13 cellular contexts compared by ENCODE assay signal in genomic region chr13:100176781-100177389, GRCh38.
DNase-seq lines count a peak whose midpoint lies in the region; ATAC-seq and TF ChIP-seq lines count a peak whose summit lies in the region.
"Had no signal": no experiment of that assay in that cellular context is flagged by ENCODE, and none has a peak within 500 bp of the region (broad histone marks: within the 10 kb centered on the region; RNA-seq: fewer than 3 reads in every experiment).

No MANE protein-coding gene starts in this region.

- CTCF ChIA-PET in A673 (lab: Charles Lee) = no interaction called here
- CTCF ChIA-PET in naive thymus-derived CD4-positive, alpha-beta T cell (lab: Charles Lee) = no interaction called here

- intact Hi-C loops in A673 (cut with micrococcal nuclease; ENCODE audit: unreplicated experiment) = no loop called here
- intact Hi-C loops in naive thymus-derived CD4-positive, alpha-beta T cell (cut with micrococcal nuclease) = no loop called here

- no TSS peak for BruUV-seq in A673 (replicated peaks; lab: Mats Ljungman, UMichigan)

- H3K36me3 Mint-ChIP-seq in immature natural killer cell = peaks cover 9 to 15% (median 10%) of the 10 kb centered on the region in 3 donors
- peaks cover 0 to 18% (median 16%) of the 10 kb centered on the region in 5 donors for H3K36me3 Mint-ChIP-seq in naive thymus-derived CD4-positive, alpha-beta T cell
- H3K36me3 Mint-ChIP-seq: stimulated activated effector memory CD8-positive, alpha-beta T cell treated with anti-CD3 and anti-CD28 coated beads, Interleukin-12 subunit alpha, Interleukin-12 subunit beta, amount 100 ng/mL, for 72 hours had no signal

- no peaks in the 10 kb centered on the region for H3K4me1 Mint-ChIP-seq in immature natural killer cell
- peaks cover 0 to 11% (median 4%) of the 10 kb centered on the region in 7 donors for H3K4me1 Mint-ChIP-seq in naive thymus-derived CD4-positive, alpha-beta T cell
- H3K4me1 Mint-ChIP-seq: activated B cell treated with CpG ODN at 0.5 μM for 24 hours had no signal

- no peaks in the 10 kb centered on the region for H3K27me3 Mint-ChIP-seq in immature natural killer cell (ENCODE audit: low read depth in 3 of 3)
- no peaks in the 10 kb centered on the region for H3K27me3 Mint-ChIP-seq in naive thymus-derived CD4-positive, alpha-beta T cell
- H3K27me3 Mint-ChIP-seq: activated B cell treated with CpG ODN at 0.5 μM for 24 hours; activated T-helper 17 cell treated with anti-CD3 and anti-CD28 coated beads, Interleukin-2, amount 50 U/mL, for 72 hours had no signal

- DNase-seq in A673 (ENCODE audit: low spot score) = peak; percentile 79
- peak; percentile 12 for DNase-seq in HFF-Myc (ENCODE audit: extremely low read depth, low read depth)
- peak; percentile 72 for DNase-seq in NCI-H82 treated with DMSO at 0.1 percent for 48 hours (lab: John Stamatoyannopoulos, UW; ENCODE audit: unreplicated experiment)
- peak; percentile 70 for DNase-seq in fibroblast of mammary gland (ENCODE audit: low read depth)
- no peak for DNase-seq in immature natural killer cell
- DNase-seq in naive thymus-derived CD4-positive, alpha-beta T cell = no peak
- no peak for DNase-seq in erythroblast (lab: John Stamatoyannopoulos, UW)
- DNase-seq: activated B cell treated with CpG ODN at 0.5 μM for 24 hours; hippocampal formation; stimulated activated CD4-positive, alpha-beta T cell treated with anti-CD3 and anti-CD28 coated beads, Interleukin-12 subunit alpha, Interleukin-12 subunit beta, amount 100 ng/mL, for 4 hours had no signal

- H3K9me3 ChIP-seq in A673 (ENCODE audit: low read depth, low read length, poor library complexity, severe bottlenecking) = no peaks in the 10 kb centered on the region
- no peaks in the 10 kb centered on the region for H3K9me3 ChIP-seq in naive thymus-derived CD4-positive, alpha-beta T cell (ENCODE audit: control insufficient read depth in 2 of 3, low read length in 3 of 3)

- no peak for TF ChIP-seq CTCF in A673 (conservative IDR thresholded peaks at IDR 0.05; ENCODE audit: low read depth, low read length)
- no peak for TF ChIP-seq CTCF in HFF-Myc (IDR thresholded peaks at IDR 0.05; ENCODE audit: low read depth, low read length, missing control alignments)
- no peak for TF ChIP-seq CTCF in fibroblast of mammary gland (conservative IDR thresholded peaks at IDR 0.05; ENCODE audit: control insufficient read depth, insufficient read depth, low read depth, low read length)

- no peak for ATAC-seq in HG03460 (IDR thresholded peaks at IDR 0.05; ENCODE audit: unreplicated experiment)
- ATAC-seq in naive thymus-derived CD4-positive, alpha-beta T cell = no peak
- ATAC-seq: activated T-helper 17 cell treated with anti-CD3 and anti-CD28 coated beads, Interleukin-2, amount 50 U/mL, for 72 hours; stimulated activated effector memory CD8-positive, alpha-beta T cell treated with anti-CD3 and anti-CD28 coated beads, Interleukin-12 subunit alpha, Interleukin-12 subunit beta, amount 100 ng/mL, for 72 hours had no signal

- H3K4me1 ChIP-seq in A673 (ENCODE audit: insufficient read depth, low read length, poor library complexity, severe bottlenecking) = peaks cover 33% of the 10 kb centered on the region
- no peaks in the 10 kb centered on the region for H3K4me1 ChIP-seq in naive thymus-derived CD4-positive, alpha-beta T cell (ENCODE audit: control insufficient read depth in 2 of 2, insufficient read depth in 2 of 2, low read length in 2 of 2)

- H3K27ac Mint-ChIP-seq in immature natural killer cell = no peak overlapping the region
- H3K27ac Mint-ChIP-seq in naive thymus-derived CD4-positive, alpha-beta T cell = no peak overlapping the region
- H3K27ac Mint-ChIP-seq: activated B cell treated with CpG ODN at 0.5 μM for 24 hours; activated T-helper 17 cell treated with anti-CD3 and anti-CD28 coated beads, Interleukin-2, amount 50 U/mL, for 72 hours; stimulated activated effector memory CD8-positive, alpha-beta T cell treated with anti-CD3 and anti-CD28 coated beads, Interleukin-12 subunit alpha, Interleukin-12 subunit beta, amount 100 ng/mL, for 72 hours had no signal

- H3K4me3 ChIP-seq in A673 (ENCODE audit: low read depth, low read length, poor library complexity, severe bottlenecking) = no peak overlapping the region
- no peak overlapping the region for H3K4me3 ChIP-seq in HFF-Myc (replicated peaks; ENCODE audit: low read depth, low read length)
- H3K4me3 ChIP-seq in fibroblast of mammary gland (ENCODE audit: control insufficient read depth, low read depth, low read length) = no peak overlapping the region
- no peak overlapping the region for H3K4me3 ChIP-seq in naive thymus-derived CD4-positive, alpha-beta T cell (ENCODE audit: low read length)

- no peak overlapping the region for H3K4me3 Mint-ChIP-seq in immature natural killer cell
- no peak overlapping the region for H3K4me3 Mint-ChIP-seq in naive thymus-derived CD4-positive, alpha-beta T cell
- H3K4me3 Mint-ChIP-seq: activated B cell treated with CpG ODN at 0.5 μM for 24 hours; activated T-helper 17 cell treated with anti-CD3 and anti-CD28 coated beads, Interleukin-2, amount 50 U/mL, for 72 hours; stimulated activated effector memory CD8-positive, alpha-beta T cell treated with anti-CD3 and anti-CD28 coated beads, Interleukin-12 subunit alpha, Interleukin-12 subunit beta, amount 100 ng/mL, for 72 hours had no signal

- no peak overlapping the region for H3K27ac ChIP-seq in A673 (ENCODE audit: low read depth, low read length, poor library complexity, severe bottlenecking)
- no peak overlapping the region for H3K27ac ChIP-seq in naive thymus-derived CD4-positive, alpha-beta T cell (ENCODE audit: low read depth, low read length)

- no peak for TF ChIP-seq POLR2A in erythroblast (IDR thresholded peaks at IDR 0.05; ENCODE audit: low read length)

- no peaks in the 10 kb centered on the region for H3K36me3 ChIP-seq in A673 (ENCODE audit: insufficient read depth, low read length, poor library complexity, severe bottlenecking)
- no peaks in the 10 kb centered on the region for H3K36me3 ChIP-seq in naive thymus-derived CD4-positive, alpha-beta T cell (ENCODE audit: control insufficient read depth in 2 of 3, insufficient read depth in 3 of 3, low read length in 3 of 3)

- H3K9me3 Mint-ChIP-seq in immature natural killer cell = no peaks in the 10 kb centered on the region
- peaks cover 0 to 10% (median 1%) of the 10 kb centered on the region in 11 donors for H3K9me3 Mint-ChIP-seq in naive thymus-derived CD4-positive, alpha-beta T cell
- H3K9me3 Mint-ChIP-seq: activated B cell treated with CpG ODN at 0.5 μM for 24 hours; stimulated activated effector memory CD8-positive, alpha-beta T cell treated with anti-CD3 and anti-CD28 coated beads, Interleukin-12 subunit alpha, Interleukin-12 subunit beta, amount 100 ng/mL, for 72 hours had no signal

- POLR2A ChIA-PET in A673 (lab: Charles Lee; ENCODE audit: low non-redundant PET) = no interaction called here
- POLR2A ChIA-PET in naive thymus-derived CD4-positive, alpha-beta T cell (lab: Charles Lee) = no interaction called here

- H3K27me3 ChIP-seq in A673 (replicated peaks; ENCODE audit: insufficient read depth, low read depth, low read length, poor library complexity) = no peaks in the 10 kb centered on the region
- H3K27me3 ChIP-seq in naive thymus-derived CD4-positive, alpha-beta T cell (ENCODE audit: control insufficient read depth in 2 of 2, insufficient read depth in 2 of 2, low read length in 2 of 2) = no peaks in the 10 kb centered on the region

Comparison
In these comparisons a context has a peak if more than half of its experiments do, and no peak if none do; other contexts are left out.
1. DNase-seq: peak in A673 (single experiment), HFF-Myc (single experiment), NCI-H82 treated with DMSO at 0.1 percent for 48 hours (single experiment) and fibroblast of mammary gland (single experiment); none in immature natural killer cell (0 of 3), naive thymus-derived CD4-positive, alpha-beta T cell (0 of 9) and erythroblast (0 of 2).